17 cellular contexts compared by ENCODE assay signal in genomic region chrX:1207496-1208025, GRCh38. TPM values are rescaled to one million over a fixed set of nuclear protein-coding genes. Genes with fewer than 3 reads are reported as not detected.
A peak's percentile ranks its signal among the peaks of the same experiment; 100 is the strongest.
DNase-seq lines count a peak whose midpoint lies in the region; ATAC-seq and TF ChIP-seq lines count a peak whose summit lies in the region.
"Had no signal": no experiment of that assay in that cellular context is flagged by ENCODE, and none has a peak within 500 bp of the region (broad histone marks: within the 10 kb centered on the region; RNA-seq: fewer than 3 reads in every experiment).

No MANE protein-coding gene starts in this region.

- peaks cover 50% of the 10 kb centered on the region for H3K4me1 Mint-ChIP-seq in activated T-cell treated with anti-CD3 and anti-CD28 coated beads, Interleukin-2, amount 50 U/mL, for 4 hours (ENCODE audit: low read depth)
- peaks cover 22% of the 10 kb centered on the region for H3K4me1 Mint-ChIP-seq in brain

- peak overlapping the region; percentile 56 for H3K4me3 Mint-ChIP-seq in activated T-cell treated with anti-CD3 and anti-CD28 coated beads, Interleukin-2, amount 50 U/mL, for 4 hours
- H3K4me3 Mint-ChIP-seq in brain, result peak overlapping the region in 4 of 5 experiments; percentile 27 to 83 (median 38)

- no peaks in the 10 kb centered on the region for H3K36me3 Mint-ChIP-seq in activated T-cell treated with anti-CD3 and anti-CD28 coated beads, Interleukin-2, amount 50 U/mL, for 4 hours (ENCODE audit: insufficient read depth)
- no peaks in the 10 kb centered on the region for H3K36me3 Mint-ChIP-seq in brain

- 69 to 79% (median 76%) methylated on average over 15 of the region's 15 CpGs for WGBS in spleen, 5 donors

- H3K27ac Mint-ChIP-seq in brain, result peak overlapping the region in 1 of 5 experiments; percentile 17

- H3K9me3 Mint-ChIP-seq in activated T-cell treated with anti-CD3 and anti-CD28 coated beads, Interleukin-2, amount 50 U/mL, for 4 hours, result peaks cover 6% of the 10 kb centered on the region
- peaks cover 0 to 74% (median 5%) of the 10 kb centered on the region in 5 experiments for H3K9me3 Mint-ChIP-seq in brain

- peaks cover 2% of the 10 kb centered on the region for H3K4me1 ChIP-seq in Loucy (ENCODE audit: insufficient read depth, low read length, poor library complexity, severe bottlenecking)
- peaks cover 0 to 38% (median 19%) of the 10 kb centered on the region in 6 donors for H3K4me1 ChIP-seq in spleen
- H3K4me1 ChIP-seq: HAP-1 had no signal

- no peak for DNase-seq in activated T-cell treated with anti-CD3 and anti-CD28 coated beads, Interleukin-2, amount 50 U/mL, for 4 hours
- no peak for DNase-seq in activated T-cell treated with anti-CD3 and anti-CD28 coated beads, Interleukin-2, amount 50 U/mL, for 48 hours
- peak; percentile 32 for DNase-seq in spleen
- DNase-seq in GM19238 (ENCODE audit: insufficient read length, low spot score), result no peak
- no peak for DNase-seq in iPS-NIHi11 (ENCODE audit: low spot score)
- DNase-seq: hypothalamus, Karpas-422, NCI-H1930, NCI-H526 had no signal

- H3K9ac ChIP-seq in Loucy (ENCODE audit: low read depth, low read length, poor library complexity, severe bottlenecking), result peak overlapping the region; percentile 65

- H3F3A ChIP-seq in Loucy (ENCODE audit: low read depth), result no peaks in the 10 kb centered on the region

- H3K27me3 Mint-ChIP-seq in activated T-cell treated with anti-CD3 and anti-CD28 coated beads, Interleukin-2, amount 50 U/mL, for 4 hours (ENCODE audit: low read depth), result no peaks in the 10 kb centered on the region
- peaks cover 3% of the 10 kb centered on the region for H3K27me3 Mint-ChIP-seq in brain

- H3K9me3 ChIP-seq in Loucy (ENCODE audit: insufficient read depth, low read depth, low read length), result no peaks in the 10 kb centered on the region
- H3K9me3 ChIP-seq in spleen, result no peaks in the 10 kb centered on the region
- H3K9me3 ChIP-seq: HAP-1 had no signal

- H3K4me2 ChIP-seq in Loucy (ENCODE audit: low read depth, low read length, poor library complexity, severe bottlenecking), result peak overlapping the region; percentile 70

- intact Hi-C loops in spleen (cut with DNase I; ENCODE audit: low total_unique reads), result no loop called here

- H3K79me2 ChIP-seq in Loucy (ENCODE audit: insufficient read depth, low read length), result peaks cover 5% of the 10 kb centered on the region; the same call in 1 of the 2 replicates

- no peak overlapping the region for H2AFZ ChIP-seq in Loucy (ENCODE audit: low read length)

- no peaks in the 10 kb centered on the region for H3K9me2 ChIP-seq in Loucy (replicated peaks; ENCODE audit: low read depth, low read length)

- no peak for ATAC-seq in activated T-cell treated with anti-CD3 and anti-CD28 coated beads, Interleukin-2, amount 50 U/mL, for 4 hours
- ATAC-seq in GM19328 (IDR thresholded peaks at IDR 0.05; ENCODE audit: unreplicated experiment), result no peak
- ATAC-seq: left lobe of liver had no signal

- H3K4me3 ChIP-seq in Loucy (ENCODE audit: low read length, poor library complexity, severe bottlenecking), result peak overlapping the region; percentile 67
- no peak overlapping the region for H3K4me3 ChIP-seq in spleen
- H3K4me3 ChIP-seq: HAP-1 had no signal

- H4K20me1 ChIP-seq in Loucy (ENCODE audit: insufficient read depth, low read length, poor library complexity, severe bottlenecking), result no peaks in the 10 kb centered on the region

- no peaks in the 10 kb centered on the region for H3K36me3 ChIP-seq in Loucy (ENCODE audit: insufficient read depth, low read length)
- H3K36me3 ChIP-seq in spleen, result no peaks in the 10 kb centered on the region
- H3K36me3 ChIP-seq: HAP-1 had no signal

- TF ChIP-seq CTCF in Loucy (conservative IDR thresholded peaks at IDR 0.05; ENCODE audit: low read length), result no peak
- no peak for TF ChIP-seq CTCF in brain (conservative IDR thresholded peaks at IDR 0.05)
- TF ChIP-seq CTCF in spleen (IDR thresholded peaks at IDR 0.05 in 8 of 11, conservative IDR thresholded peaks at IDR 0.05 in 3 of 11), result no peak

- no peak for TF ChIP-seq POLR2A in spleen (IDR thresholded peaks at IDR 0.05)

- H3K27me3 ChIP-seq in Loucy (ENCODE audit: insufficient read depth, low read length, poor library complexity, severe bottlenecking) (no peaks in the 10 kb centered on the region), spleen (replicated peaks in 1 of 7) (no peaks in the 10 kb centered on the region)

- no peak overlapping the region for H3K27ac ChIP-seq in spleen
- H3K27ac ChIP-seq: dorsolateral prefrontal cortex, HL-60 had no signal

RNA-seq across cellular contexts. Expression of gene CRLF2, which starts 4.9 kb away (rescaled TPM):
- total RNA-seq in activated T-cell treated with anti-CD3 and anti-CD28 coated beads, Interleukin-2, amount 50 U/mL, for 4 hours, result under 1 TPM in 2 of 3 donors, not detected in 1; 0.30 to 0.38 TPM
- polyA plus RNA-seq in brain (ENCODE audit: insufficient read depth, low read depth, low replicate concordance) (not detected), spleen (1 to 10 TPM in 1 of 3 donors, under 1 TPM in 1, not detected in 1; 0.55 to 1.8 TPM)
- under 1 TPM in 4 of 7 donors, not detected in 3; 0.26 to 0.98 (median 0.37) TPM for total RNA-seq in spleen
- total RNA-seq: fibroblast of lung, left lobe of liver had no signal
- polyA plus RNA-seq: fibroblast of lung had no signal
